Comparison of ENCODE assay signal across 9 cellular contexts in the genomic region with DNA sequence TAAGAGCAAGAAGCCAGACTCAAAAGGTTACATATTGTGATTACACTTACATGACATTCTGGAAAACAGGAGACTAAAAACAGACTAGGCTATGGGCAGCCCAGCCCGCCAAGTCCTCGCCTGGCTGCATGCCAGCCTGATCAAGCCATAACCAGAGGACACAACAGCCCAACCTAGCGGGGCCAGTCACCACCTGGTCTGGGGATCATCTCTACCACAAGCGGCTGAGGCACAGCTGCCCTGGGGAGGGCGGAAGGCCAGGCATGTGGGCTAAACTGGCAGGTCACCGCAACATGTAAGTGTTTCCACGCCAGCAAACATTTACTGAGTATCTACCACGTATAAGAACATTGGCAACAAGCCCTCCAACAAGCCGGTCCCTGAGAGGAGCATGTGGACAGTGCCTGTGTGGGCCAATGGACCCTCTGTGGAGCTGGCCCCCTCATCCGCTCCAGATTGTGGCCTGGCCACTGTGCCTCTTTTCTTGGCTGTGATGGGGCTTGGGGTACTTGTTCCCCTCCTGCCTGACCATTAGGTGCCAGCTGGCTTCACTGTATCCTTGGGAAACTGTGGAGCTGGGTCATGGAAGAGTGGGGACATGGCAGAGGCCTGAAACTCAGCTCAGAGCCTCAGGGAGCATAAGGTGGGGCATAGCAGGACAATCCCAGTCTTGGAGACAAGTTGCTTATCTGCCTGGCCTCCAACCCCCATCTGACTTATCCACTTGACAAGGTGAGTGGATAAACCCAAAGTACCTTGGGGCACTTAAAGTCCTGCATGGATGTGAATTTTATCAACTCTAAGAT. TPM values are rescaled to one million over a fixed set of nuclear protein-coding genes. Genes with fewer than 3 reads are reported as not detected.
DNase-seq lines count a peak whose midpoint lies in the region; ATAC-seq and TF ChIP-seq lines count a peak whose summit lies in the region.
"Had no signal": no experiment of that assay in that cellular context is flagged by ENCODE, and none has a peak within 500 bp of the region (broad histone marks: within the 10 kb centered on the region; RNA-seq: fewer than 3 reads in every experiment).

No MANE protein-coding gene starts in this region.

- H3K9me3 ChIP-seq in right lobe of liver (no peaks in the 10 kb centered on the region), upper lobe of left lung (no peaks in the 10 kb centered on the region), WERI-Rb-1 (ENCODE audit: severe bottlenecking) (no peaks in the 10 kb centered on the region)

- no peaks in the 10 kb centered on the region for H3K27me3 ChIP-seq in right lobe of liver
- H3K27me3 ChIP-seq in upper lobe of left lung: no peaks in the 10 kb centered on the region
- H3K27me3 ChIP-seq in WERI-Rb-1 (ENCODE audit: insufficient read depth, low read depth, severe bottlenecking): no peaks in the 10 kb centered on the region

- H3K4me3 ChIP-seq in astrocyte of the spinal cord (ENCODE audit: low read depth, low read length) (no peak overlapping the region), right lobe of liver (no peak overlapping the region), upper lobe of left lung (no peak overlapping the region), WERI-Rb-1 (ENCODE audit: low read depth, low read length) (no peak overlapping the region)

- TF ChIP-seq CTCF in astrocyte of the spinal cord (IDR thresholded peaks at IDR 0.05; ENCODE audit: low read depth, low read length) (no peak), right lobe of liver (IDR thresholded peaks at IDR 0.05) (no peak), upper lobe of left lung (IDR thresholded peaks at IDR 0.05) (no peak), WERI-Rb-1 (IDR thresholded peaks at IDR 0.05; ENCODE audit: low read depth, low read length) (no peak)

- peaks cover 0 to 3% (median 0%) of the 10 kb centered on the region in 4 donors for H3K36me3 ChIP-seq in right lobe of liver
- peaks cover 0 to 12% (median 0%) of the 10 kb centered on the region in 4 donors for H3K36me3 ChIP-seq in upper lobe of left lung
- no peaks in the 10 kb centered on the region for H3K36me3 ChIP-seq in WERI-Rb-1

- H3K4me1 ChIP-seq in right lobe of liver (no peaks in the 10 kb centered on the region), upper lobe of left lung (peaks cover 7 to 19% (median 15%) of the 10 kb centered on the region in 4 donors)

- intact Hi-C loops in right lobe of liver (cut with DNase I): no loop called here

- DNase-seq in NCI-H748 (lab: John Stamatoyannopoulos, UW; ENCODE audit: unreplicated experiment) (peak; percentile 59), NCI-H748 treated with DMSO at 0.1 percent for 48 hours (lab: John Stamatoyannopoulos, UW) (no peak), astrocyte of the spinal cord (ENCODE audit: low read depth, low spot score) (peak; percentile 15), right lobe of liver (peak in 2 of 3 donors; percentile 31 to 58), upper lobe of left lung (peak in 1 of 2 donors; percentile 70), WERI-Rb-1 (no peak), HuH-7.5 (ENCODE audit: low spot score) (no peak)
- no peak for DNase-seq in stimulated activated CD4-positive, alpha-beta T cell treated with anti-CD3 and anti-CD28 coated beads, Interleukin-4, amount 100 ng/mL, for 4 hours
- DNase-seq: activated B cell treated with CpG ODN at 0.5 μM for 24 hours had no signal

- in situ Hi-C loops in astrocyte of the spinal cord (cut with HindIII; ENCODE audit: low sequenced_read_pairs): no loop called here

- WGBS in right lobe of liver (ENCODE audit: insufficient coverage, low coverage, low lambda C conversion rate, missing lambda C conversion rate): no CpG with 5 or more reads among the region's 10 CpGs
- 80 to 85% methylated on average over 2 to 10 of the region's 10 CpGs for WGBS in upper lobe of left lung, 2 donors

- H3K27ac ChIP-seq in right lobe of liver (no peak overlapping the region), upper lobe of left lung (peak overlapping the region in 1 of 4 donors; percentile 5), WERI-Rb-1 (no peak overlapping the region)

- peak; percentile 26 to 52 (median 42) for ATAC-seq in right lobe of liver
- peak; percentile 26 to 43 for ATAC-seq in upper lobe of left lung (ENCODE audit: low FRiP score in 2 of 2)

- no peak for TF ChIP-seq POLR2A in right lobe of liver (IDR thresholded peaks at IDR 0.05)
- no peak for TF ChIP-seq POLR2A in upper lobe of left lung (IDR thresholded peaks at IDR 0.05)

- TF ChIP-seq EP300 in upper lobe of left lung (IDR thresholded peaks at IDR 0.05): no peak

RNA-seq across cellular contexts. Expression of a gene that starts 9.0 kb away (rescaled TPM):
- total RNA-seq in right lobe of liver (10 to 100 TPM in 4 of 6 experiments, 1 to 10 TPM in 2; 4.9 to 22.3 (median 19.1) TPM), upper lobe of left lung (10 to 100 TPM in 5 of 6 donors, 1 to 10 TPM in 1; 8.7 to 45.5 (median 28.2) TPM)

Comparison
In these comparisons a context has a peak if more than half of its experiments do, and no peak if none do; other contexts are left out.
1. DNase-seq: peak in NCI-H748 (single experiment), astrocyte of the spinal cord (single experiment) and right lobe of liver (2 of 3); none in NCI-H748 treated with DMSO at 0.1 percent for 48 hours (single experiment), WERI-Rb-1 (single experiment), HuH-7.5 (single experiment) and stimulated activated CD4-positive, alpha-beta T cell treated with anti-CD3 and anti-CD28 coated beads, Interleukin-4, amount 100 ng/mL, for 4 hours (0 of 2).